Comparison of ENCODE assay signal across 25 cellular contexts in the genomic region with DNA sequence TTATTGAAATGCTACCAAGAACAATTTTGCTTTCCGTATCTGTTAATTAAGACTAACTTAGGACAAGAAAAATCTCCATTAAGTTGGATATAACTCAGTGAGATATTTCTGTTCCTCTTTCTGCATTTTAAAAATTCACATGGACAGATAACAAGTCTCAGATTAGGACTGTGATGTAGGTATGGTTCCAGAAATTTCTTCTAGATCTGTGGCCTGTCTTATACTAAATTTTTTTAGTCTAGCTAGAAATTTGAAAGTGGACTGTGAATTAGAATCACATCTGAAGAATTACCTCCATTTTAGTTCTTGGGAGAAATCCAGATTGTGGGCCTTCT.
"Had no signal": no experiment of that assay in that cellular context is flagged by ENCODE, and none has a peak within 500 bp of the region (broad histone marks: within the 10 kb centered on the region; RNA-seq: fewer than 3 reads in every experiment).

No MANE protein-coding gene starts in this region.

- H3K4me3 Mint-ChIP-seq: activated naive CD4-positive, alpha-beta T cell treated with anti-CD3 and anti-CD28 coated beads for 36 hours; activated naive CD8-positive, alpha-beta T cell treated with anti-CD3 and anti-CD28 coated beads, Interleukin-2, amount 50 U/mL, for 24 hours; activated T-cell treated with anti-CD3 and anti-CD28 coated beads, Interleukin-2, amount 50 U/mL, for 4 hours; endodermal cell; natural killer cell; WTC11 had no signal

- H3K27me3 ChIP-seq: esophagus squamous epithelium, heart left ventricle, pancreas, right atrium auricular region, thyroid gland, upper lobe of right lung had no signal

- H3K27ac ChIP-seq: coronary artery, esophagus squamous epithelium, heart left ventricle, pancreas, psoas muscle, right atrium auricular region, thyroid gland, upper lobe of right lung had no signal

- H3K4me1 Mint-ChIP-seq: WTC11 had no signal

- H3K27me3 Mint-ChIP-seq: activated naive CD8-positive, alpha-beta T cell treated with anti-CD3 and anti-CD28 coated beads, Interleukin-2, amount 50 U/mL, for 24 hours had no signal

- ATAC-seq: activated naive CD8-positive, alpha-beta T cell treated with anti-CD3 and anti-CD28 coated beads, Interleukin-2, amount 50 U/mL, for 24 hours; activated T-cell treated with anti-CD3 and anti-CD28 coated beads, Interleukin-2, amount 50 U/mL, for 4 hours; heart left ventricle; left ventricle myocardium superior; natural killer cell; pancreas; psoas muscle; stimulated activated naive CD8-positive, alpha-beta T cell treated with anti-CD3 and anti-CD28 coated beads, Interleukin-15, Interleukin-2, amounts not matched to agents 100 U/mL and 50 U/mL, for 24 hours; upper lobe of right lung; WTC11 had no signal

- H3K4me3 ChIP-seq: coronary artery, esophagus squamous epithelium, heart left ventricle, pancreas, psoas muscle, right atrium auricular region, thyroid gland, upper lobe of right lung had no signal

- H3K9me3 ChIP-seq: pancreas, thyroid gland, upper lobe of right lung had no signal

- H3K27ac Mint-ChIP-seq: activated naive CD4-positive, alpha-beta T cell treated with anti-CD3 and anti-CD28 coated beads for 36 hours; activated naive CD8-positive, alpha-beta T cell treated with anti-CD3 and anti-CD28 coated beads, Interleukin-2, amount 50 U/mL, for 24 hours; endodermal cell; WTC11 had no signal

- DNase-seq: activated CD4-positive, alpha-beta T cell treated with anti-CD3 and anti-CD28 coated beads, Interleukin-2, amount 50 U/mL, for 48 hours; activated CD8-positive, alpha-beta memory T cell treated with anti-CD3 and anti-CD28 coated beads, Interleukin-2, amount 50 U/mL, for 48 hours; activated effector memory CD4-positive, alpha-beta T cell treated with Interleukin-2 at 50 U/mL for 16 hours; activated naive CD4-positive, alpha-beta T cell treated with anti-CD3 and anti-CD28 coated beads for 36 hours; activated naive CD8-positive, alpha-beta T cell treated with anti-CD3 and anti-CD28 coated beads, Interleukin-2, amount 50 U/mL, for 24 hours; activated T-cell treated with anti-CD3 and anti-CD28 coated beads, Interleukin-2, amount 50 U/mL, for 4 hours; cerebellar nuclear complex; endodermal cell; esophagus squamous epithelium; heart left ventricle; left ventricle myocardium superior; mammary epithelial cell; midbrain; natural killer cell; pancreas; psoas muscle; stimulated activated CD4-positive, alpha-beta T cell treated with anti-CD3 and anti-CD28 coated beads, Interleukin-4, amount 100 ng/mL, for 24 hours; stimulated activated naive CD8-positive, alpha-beta T cell treated with anti-CD3 and anti-CD28 coated beads, Interleukin-15, Interleukin-2, amounts not matched to agents 100 U/mL and 50 U/mL, for 24 hours; substantia nigra; T-helper 9 cell; thyroid gland; upper lobe of right lung had no signal

- H3K4me1 ChIP-seq: esophagus squamous epithelium, pancreas, thyroid gland had no signal
